ENCODE assay signal across 26 cellular contexts in the genomic region with DNA sequence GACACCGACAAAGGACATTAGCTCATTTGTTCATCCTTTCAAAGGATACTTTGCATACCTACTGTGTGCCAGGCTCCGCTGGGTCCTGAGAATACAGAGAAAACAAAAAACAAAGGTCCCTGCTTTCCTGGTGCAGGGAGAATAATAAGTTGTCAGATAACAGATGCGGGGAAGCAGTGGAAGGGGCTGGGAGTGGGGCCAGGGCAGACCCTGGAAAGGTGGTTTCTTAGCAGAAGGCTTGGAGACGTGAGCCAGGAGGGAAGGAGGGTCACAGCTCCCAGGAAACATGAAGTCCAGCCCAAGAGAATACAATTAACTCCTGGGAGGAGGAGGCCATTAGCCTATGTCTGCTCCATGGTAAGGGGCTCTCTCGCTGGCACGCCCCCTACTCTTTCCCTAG. TPM values are rescaled to one million over a fixed set of nuclear protein-coding genes. Genes with fewer than 3 reads are reported as not detected.
DNase-seq lines count a peak whose midpoint lies in the region; ATAC-seq and TF ChIP-seq lines count a peak whose summit lies in the region.
"Had no signal": no experiment of that assay in that cellular context is flagged by ENCODE, and none has a peak within 500 bp of the region (broad histone marks: within the 10 kb centered on the region; RNA-seq: fewer than 3 reads in every experiment).

No MANE protein-coding gene starts in this region.

- H3K27me3 Mint-ChIP-seq in endothelial cell (ENCODE audit: unreplicated experiment) (peaks cover 4% of the 10 kb centered on the region), osteocyte (ENCODE audit: unreplicated experiment) (peaks cover 81% of the 10 kb centered on the region)
- peaks cover 41 to 52% of the 10 kb centered on the region in 2 donors for H3K27me3 Mint-ChIP-seq in natural killer cell treated with Interleukin-12 subunit alpha and Interleukin-12 subunit beta and Interleukin-15 and Interleukin-18, amount 100 ng/mL, for 72 hours

- DNase-seq in right atrium auricular region (ENCODE audit: low spot score) (peak; percentile 21), heart left ventricle (no peak), endothelial cell (ENCODE audit: low spot score) (peak; percentile 2), osteocyte (ENCODE audit: extremely low spot score, unreplicated experiment) (peak; percentile 48)
- DNase-seq in natural killer cell treated with Interleukin-12 subunit alpha and Interleukin-12 subunit beta and Interleukin-15 and Interleukin-18, amount 100 ng/mL, for 72 hours (ENCODE audit: low spot score), result no peak
- DNase-seq: activated CD4-positive, alpha-beta T cell treated with anti-CD3 and anti-CD28 coated beads for 48 hours; activated gamma-delta T cell treated with Interleukin-2 at 50 U/mL for 16 hours; activated naive CD8-positive, alpha-beta T cell treated with anti-CD3 and anti-CD28 coated beads, Interleukin-2, amount 10 ng/mL, durations not matched to agents 7 days and 5 days; AML-193; effector CD4-positive, alpha-beta T cell; MV-4-11; NCI-H1436 treated with DMSO at 0.1 percent for 48 hours; NCI-H2081 treated with DMSO at 0.1 percent for 48 hours; NCI-H226; NK-92 treated with Interleukin-12 subunit alpha and Interleukin-12 subunit beta, amount 100 ng/mL, for 24 hours; occipital lobe; stimulated activated naive B cell treated with anti-CD40 and anti-IgM and Interleukin-4, amounts not matched to agents 10 μg/mL and 1 μg/mL and 100 μg/mL, for 72 hours; T-helper 2 cell had no signal

- H3K4me1 ChIP-seq in right atrium auricular region, result peaks cover 0 to 13% of the 10 kb centered on the region in 2 donors
- H3K4me1 ChIP-seq in heart left ventricle, result peaks cover 0 to 27% (median 14%) of the 10 kb centered on the region in 12 donors
- H3K4me1 ChIP-seq in gastroesophageal sphincter, result no peaks in the 10 kb centered on the region
- H3K4me1 ChIP-seq: A549, left lung had no signal

- TF ChIP-seq EP300 in gastroesophageal sphincter (IDR thresholded peaks at IDR 0.05), result no peak

- no peak for ATAC-seq in heart left ventricle
- ATAC-seq in GM18909 (IDR thresholded peaks at IDR 0.05; ENCODE audit: poor library complexity, unreplicated experiment), result no peak
- ATAC-seq in natural killer cell treated with Interleukin-12 subunit alpha and Interleukin-12 subunit beta and Interleukin-15 and Interleukin-18, amount 100 ng/mL, for 72 hours, result no peak
- no peak for ATAC-seq in HG02763 (IDR thresholded peaks at IDR 0.05; ENCODE audit: unreplicated experiment)
- ATAC-seq in gastroesophageal sphincter, result no peak
- ATAC-seq: A549; left lung; Right ventricle myocardium inferior; stimulated activated naive B cell treated with anti-CD40 and anti-IgM and Interleukin-4, amounts not matched to agents 10 μg/mL and 1 μg/mL and 100 μg/mL, for 72 hours had no signal

- H3K27ac Mint-ChIP-seq in endothelial cell (ENCODE audit: unreplicated experiment), result no peak overlapping the region
- H3K27ac Mint-ChIP-seq in osteocyte (ENCODE audit: unreplicated experiment), result no peak overlapping the region
- H3K27ac Mint-ChIP-seq in natural killer cell treated with Interleukin-12 subunit alpha and Interleukin-12 subunit beta and Interleukin-15 and Interleukin-18, amount 100 ng/mL, for 72 hours, result no peak overlapping the region
- H3K27ac Mint-ChIP-seq: activated naive CD8-positive, alpha-beta T cell treated with anti-CD3 and anti-CD28 coated beads, Interleukin-2, amount 10 ng/mL, durations not matched to agents 7 days and 5 days; CD4-positive, alpha-beta T cell; stimulated activated naive B cell treated with anti-CD40 and anti-IgM and Interleukin-4, amounts not matched to agents 10 μg/mL and 1 μg/mL and 100 μg/mL, for 72 hours had no signal

- H3K36me3 Mint-ChIP-seq in endothelial cell (ENCODE audit: low read depth, unreplicated experiment), result no peaks in the 10 kb centered on the region
- H3K36me3 Mint-ChIP-seq in osteocyte (ENCODE audit: unreplicated experiment), result no peaks in the 10 kb centered on the region
- no peaks in the 10 kb centered on the region for H3K36me3 Mint-ChIP-seq in natural killer cell treated with Interleukin-12 subunit alpha and Interleukin-12 subunit beta and Interleukin-15 and Interleukin-18, amount 100 ng/mL, for 72 hours
- H3K36me3 Mint-ChIP-seq: activated naive CD8-positive, alpha-beta T cell treated with anti-CD3 and anti-CD28 coated beads, Interleukin-2, amount 10 ng/mL, durations not matched to agents 7 days and 5 days; stimulated activated naive B cell treated with anti-CD40 and anti-IgM and Interleukin-4, amounts not matched to agents 10 μg/mL and 1 μg/mL and 100 μg/mL, for 72 hours had no signal

- H3K9me3 ChIP-seq in right atrium auricular region (no peaks in the 10 kb centered on the region), heart left ventricle (no peaks in the 10 kb centered on the region), gastroesophageal sphincter (no peaks in the 10 kb centered on the region)
- H3K9me3 ChIP-seq: A549, left lung had no signal

- H3K4me3 ChIP-seq in right atrium auricular region, result no peak overlapping the region
- H3K4me3 ChIP-seq in heart left ventricle, result no peak overlapping the region
- no peak overlapping the region for H3K4me3 ChIP-seq in gastroesophageal sphincter
- H3K4me3 ChIP-seq: A549, left lung had no signal

- intact Hi-C loops in heart left ventricle (cut with DNase I), result loop anchor here in 1 of 10 donors (10.0 kb wide), 1 partner anchor 56 kb away; no protein-coding TSS in a partner anchor

- TF ChIP-seq CTCF in right atrium auricular region (IDR thresholded peaks at IDR 0.05) (no peak), heart left ventricle (IDR thresholded peaks at IDR 0.05) (no peak), endothelial cell (IDR thresholded peaks at IDR 0.05; ENCODE audit: unreplicated experiment) (no peak), osteocyte (IDR thresholded peaks at IDR 0.05) (no peak), gastroesophageal sphincter (IDR thresholded peaks at IDR 0.05) (no peak)

- H3K27ac ChIP-seq in right atrium auricular region, result no peak overlapping the region
- H3K27ac ChIP-seq in heart left ventricle, result no peak overlapping the region
- no peak overlapping the region for H3K27ac ChIP-seq in gastroesophageal sphincter
- H3K27ac ChIP-seq: A549, left lung had no signal

- H3K9me3 Mint-ChIP-seq in endothelial cell (ENCODE audit: unreplicated experiment), result no peaks in the 10 kb centered on the region
- no peaks in the 10 kb centered on the region for H3K9me3 Mint-ChIP-seq in osteocyte (ENCODE audit: unreplicated experiment)
- H3K9me3 Mint-ChIP-seq in natural killer cell treated with Interleukin-12 subunit alpha and Interleukin-12 subunit beta and Interleukin-15 and Interleukin-18, amount 100 ng/mL, for 72 hours, result no peaks in the 10 kb centered on the region
- H3K9me3 Mint-ChIP-seq: activated naive CD8-positive, alpha-beta T cell treated with anti-CD3 and anti-CD28 coated beads, Interleukin-2, amount 10 ng/mL, durations not matched to agents 7 days and 5 days; CD4-positive, alpha-beta T cell; stimulated activated naive B cell treated with anti-CD40 and anti-IgM and Interleukin-4, amounts not matched to agents 10 μg/mL and 1 μg/mL and 100 μg/mL, for 72 hours had no signal

- H3K4me3 Mint-ChIP-seq in endothelial cell (ENCODE audit: unreplicated experiment) (no peak overlapping the region), osteocyte (ENCODE audit: unreplicated experiment) (no peak overlapping the region)
- no peak overlapping the region for H3K4me3 Mint-ChIP-seq in natural killer cell treated with Interleukin-12 subunit alpha and Interleukin-12 subunit beta and Interleukin-15 and Interleukin-18, amount 100 ng/mL, for 72 hours
- H3K4me3 Mint-ChIP-seq: activated naive CD8-positive, alpha-beta T cell treated with anti-CD3 and anti-CD28 coated beads, Interleukin-2, amount 10 ng/mL, durations not matched to agents 7 days and 5 days; CD4-positive, alpha-beta T cell; stimulated activated naive B cell treated with anti-CD40 and anti-IgM and Interleukin-4, amounts not matched to agents 10 μg/mL and 1 μg/mL and 100 μg/mL, for 72 hours had no signal

- WGBS in heart left ventricle, 4 donors, result 63 to 75% (median 69%) methylated on average over 6 of the region's 6 CpGs
- 17 to 75% methylated on average over 1 to 6 of the region's 6 CpGs for WGBS in gastroesophageal sphincter (ENCODE audit: low coverage in 1 of 2), 2 donors

- TF ChIP-seq POLR2A in heart left ventricle (IDR thresholded peaks at IDR 0.05) (no peak), gastroesophageal sphincter (IDR thresholded peaks at IDR 0.05) (no peak)

- H3K4me1 Mint-ChIP-seq in endothelial cell (ENCODE audit: unreplicated experiment) (peaks cover 31% of the 10 kb centered on the region), osteocyte (ENCODE audit: unreplicated experiment) (peaks cover 8% of the 10 kb centered on the region)
- H3K4me1 Mint-ChIP-seq in natural killer cell treated with Interleukin-12 subunit alpha and Interleukin-12 subunit beta and Interleukin-15 and Interleukin-18, amount 100 ng/mL, for 72 hours (ENCODE audit: low read depth in 2 of 2), result peaks cover 0 to 1% of the 10 kb centered on the region in 2 donors

- H3K36me3 ChIP-seq in right atrium auricular region (no peaks in the 10 kb centered on the region), heart left ventricle (no peaks in the 10 kb centered on the region), gastroesophageal sphincter (no peaks in the 10 kb centered on the region)
- H3K36me3 ChIP-seq: left lung had no signal

- H3K27me3 ChIP-seq in right atrium auricular region, result no peaks in the 10 kb centered on the region
- peaks cover 0 to 45% (median 4%) of the 10 kb centered on the region in 9 donors for H3K27me3 ChIP-seq in heart left ventricle
- H3K27me3 ChIP-seq in gastroesophageal sphincter, result peaks cover 86% of the 10 kb centered on the region

RNA-seq across cellular contexts. Expression of a gene that starts 9.8 kb away (rescaled TPM):
- total RNA-seq in right atrium auricular region (10 to 100 TPM; 10.2 to 29.4 TPM), heart left ventricle (10 to 100 TPM in 4 of 9 donors, 1 to 10 TPM in 5; 4.2 to 17.8 (median 9.8) TPM), endothelial cell (ENCODE audit: unreplicated experiment) (3.8 TPM), osteocyte (not detected in 2 replicates), gastroesophageal sphincter (10 to 100 TPM; 22.5 to 57.6 (median 41.4) TPM)
- polyA plus RNA-seq in heart left ventricle, result 1 to 10 TPM; 5.1 to 6.1 TPM
- total RNA-seq in natural killer cell treated with Interleukin-12 subunit alpha and Interleukin-12 subunit beta and Interleukin-15 and Interleukin-18, amount 100 ng/mL, for 72 hours, result not detected
- total RNA-seq: activated naive CD8-positive, alpha-beta T cell treated with anti-CD3 and anti-CD28 coated beads, Interleukin-2, amount 10 ng/mL, durations not matched to agents 7 days and 5 days; CD4-positive, alpha-beta T cell; LHCN-M2 had no signal

Comparison
In these comparisons a context has a peak if more than half of its experiments do, and no peak if none do; other contexts are left out.
1. DNase-seq: peak in right atrium auricular region (single experiment), endothelial cell (single experiment) and osteocyte (single experiment); none in heart left ventricle (0 of 5) and natural killer cell treated with Interleukin-12 subunit alpha and Interleukin-12 subunit beta and Interleukin-15 and Interleukin-18, amount 100 ng/mL, for 72 hours (single experiment).